ENCODE assay signal across 8 cellular contexts in the genomic region with DNA sequence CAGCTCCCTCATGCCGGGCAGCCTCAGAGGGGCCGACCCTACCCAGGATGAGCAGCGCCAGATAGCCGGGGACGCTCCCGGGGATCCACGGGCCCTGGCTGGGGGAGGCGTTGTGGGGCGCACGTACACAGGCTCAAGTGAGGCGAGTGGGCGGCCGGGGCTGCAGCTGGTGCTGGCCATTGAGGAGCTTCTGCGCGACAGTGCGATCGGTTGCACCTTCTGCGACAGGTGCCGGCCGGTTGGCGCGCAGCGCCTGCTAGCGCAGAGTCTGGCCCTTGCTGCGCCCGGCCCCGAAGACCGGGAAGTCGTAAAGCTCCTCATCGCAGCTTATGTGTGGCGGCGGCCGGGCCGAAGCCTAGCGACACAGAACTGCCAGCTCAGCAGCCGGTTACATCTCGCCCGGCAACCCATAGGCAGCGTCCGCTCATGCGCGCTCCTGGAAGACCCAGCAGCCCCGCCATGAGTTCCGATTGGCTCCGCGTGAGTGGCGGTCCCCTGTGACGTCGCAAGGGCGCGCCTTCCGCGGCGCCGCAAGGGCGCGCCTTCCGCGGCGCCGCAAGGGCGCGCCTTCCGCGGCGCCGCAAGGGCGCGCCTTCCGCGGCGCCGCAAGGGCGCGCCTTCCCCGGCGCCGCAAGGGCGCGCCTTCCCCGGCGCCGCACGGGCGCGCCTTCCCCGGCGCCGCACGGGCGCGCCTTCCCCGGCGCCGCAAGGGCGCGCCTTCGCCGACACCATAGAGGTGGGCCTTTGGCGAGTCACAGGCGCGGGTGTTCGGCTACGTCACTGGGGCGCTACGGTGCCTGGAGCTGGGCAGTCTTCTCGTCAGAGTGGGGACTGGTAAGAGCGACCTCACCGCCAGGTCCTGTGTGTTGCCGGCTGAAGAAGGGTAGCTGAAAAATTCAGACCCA.
DNase-seq lines count a peak whose midpoint lies in the region; ATAC-seq, FAIRE-seq and TF ChIP-seq lines count a peak whose summit lies in the region.
"Not testable (repeated sequence)": the region's sequence is repeated elsewhere in the genome, so short reads cannot be mapped to it uniquely, and the experiment has no call there.

No MANE protein-coding gene starts in this region.

- in situ Hi-C loops in transverse colon (cut with MboI; ENCODE audit: low pct_ligation_motif_present in 1 of 4, low pct_unique_long_range_greater_than_20kb in 1 of 4, low sequenced_read_pairs in 3 of 4): not testable (repeated sequence)

- WGBS in transverse colon (ENCODE audit: low coverage in 1 of 2), 2 donors: 32% methylated on average over 38 of the region's 110 CpGs; no CpG with 5 or more reads in 1 of the 2 donors

- TF ChIP-seq EP300 in transverse colon (IDR thresholded peaks at IDR 0.05; ENCODE audit: low read depth): not testable (repeated sequence)

- ATAC-seq in HG02642 (IDR thresholded peaks at IDR 0.05; ENCODE audit: poor library complexity, unreplicated experiment): peak; percentile 99

- peak overlapping the region; percentile 92 for H3K4me3 Mint-ChIP-seq in activated naive CD8-positive, alpha-beta T cell
- peak overlapping the region; percentile 90 for H3K4me3 Mint-ChIP-seq in glutamatergic neuron (ENCODE audit: unreplicated experiment)

- not testable (repeated sequence) for H3K27me3 ChIP-seq in transverse colon

- DNase-seq in GM12891 (ENCODE audit: insufficient read length, low spot score) (peak; percentile 40), NCI-H1092 treated with DMSO at 0.1 percent for 48 hours (lab: John Stamatoyannopoulos, UW) (peak; percentile 81), SKM-1 treated with dmso at 0.1 percent for 144 hours (lab: John Stamatoyannopoulos, UW; ENCODE audit: unreplicated experiment) (peak; percentile 56), glutamatergic neuron (peak; percentile 81), posterior vena cava (ENCODE audit: low spot score) (peak; percentile 99), transverse colon (peak; percentile 92)

- peak overlapping the region; percentile 94 to 98 (median 96) for H3K27ac ChIP-seq in transverse colon

- intact Hi-C loops in posterior vena cava (cut with DNase I); transverse colon (cut with DNase I; ENCODE audit: low total_unique reads): not testable (repeated sequence)

- not testable (repeated sequence) for H3K36me3 Mint-ChIP-seq in activated naive CD8-positive, alpha-beta T cell; glutamatergic neuron (ENCODE audit: unreplicated experiment)

- not testable (repeated sequence) for H3K4me1 Mint-ChIP-seq in activated naive CD8-positive, alpha-beta T cell (ENCODE audit: low read depth); glutamatergic neuron (ENCODE audit: low read depth, unreplicated experiment)

- peak overlapping the region; percentile 46 to 72 (median 59) for H3K4me3 ChIP-seq in transverse colon

- not testable (repeated sequence) for H3K36me3 ChIP-seq in transverse colon

- H3K4me1 ChIP-seq in transverse colon: peaks cover 0 to 12% (median 0%) of the 10 kb centered on the region in 4 donors

- peak overlapping the region; percentile 96 for H3K27ac Mint-ChIP-seq in activated naive CD8-positive, alpha-beta T cell
- H3K27ac Mint-ChIP-seq in glutamatergic neuron (ENCODE audit: unreplicated experiment): peak overlapping the region; percentile 91

- H3K9me3 ChIP-seq in transverse colon: not testable (repeated sequence)

- H3K27me3 Mint-ChIP-seq in activated naive CD8-positive, alpha-beta T cell; glutamatergic neuron (ENCODE audit: unreplicated experiment): not testable (repeated sequence)

- not testable (repeated sequence) for H3K9me3 Mint-ChIP-seq in activated naive CD8-positive, alpha-beta T cell (ENCODE audit: low read depth); glutamatergic neuron (ENCODE audit: unreplicated experiment)

- TF ChIP-seq POLR2A in GM12891 (IDR thresholded peaks at IDR 0.05; ENCODE audit: low read depth, low read length): 0 out of 2 replicates have a peak, but pooled peaks have one; percentile 3
- TF ChIP-seq POLR2A in transverse colon (IDR thresholded peaks at IDR 0.05): peak; percentile 85

- not testable (repeated sequence) for TF ChIP-seq CTCF in glutamatergic neuron (IDR thresholded peaks at IDR 0.05; ENCODE audit: partially characterized antibody, unreplicated experiment); transverse colon (IDR thresholded peaks at IDR 0.05)

- FAIRE-seq in GM12891 (lab: Jason Lieb, UNC): not testable (repeated sequence)

Comparison
In these comparisons a context has a peak if more than half of its experiments do, and no peak if none do; other contexts are left out.
1. Peak in every context shown above with its lines: DNase-seq, ATAC-seq, H3K4me3 ChIP-seq and H3K27ac ChIP-seq.
2. DNase-seq: peak in every context shown above with its lines; median percentile 99 in posterior vena cava; 92 in transverse colon; 81 in NCI-H1092 treated with DMSO at 0.1 percent for 48 hours; 81 in glutamatergic neuron; 56 in SKM-1 treated with dmso at 0.1 percent for 144 hours; 40 in GM12891.